20 cellular contexts compared by ENCODE assay signal in genomic region chr17:69592692-69593350, GRCh38.
A peak's percentile ranks its signal among the peaks of the same experiment; 100 is the strongest.
DNase-seq lines count a peak whose midpoint lies in the region; ATAC-seq and TF ChIP-seq lines count a peak whose summit lies in the region.
"Had no signal": no experiment of that assay in that cellular context is flagged by ENCODE, and none has a peak within 500 bp of the region (broad histone marks: within the 10 kb centered on the region; RNA-seq: fewer than 3 reads in every experiment).

No MANE protein-coding gene starts in this region.

- no peak overlapping the region for H3K9ac ChIP-seq in smooth muscle cell (ENCODE audit: low read depth)

- H3K4me3 ChIP-seq in smooth muscle cell = no peak overlapping the region
- H3K4me3 ChIP-seq in psoas muscle = no peak overlapping the region
- H3K4me3 ChIP-seq: coronary artery, gastroesophageal sphincter had no signal

- intact Hi-C loops in psoas muscle (cut with DNase I) = no loop called here

- H2AFZ ChIP-seq in smooth muscle cell (ENCODE audit: low read depth) = no peak overlapping the region

- H3K27ac ChIP-seq in smooth muscle cell (ENCODE audit: low read depth) (no peak overlapping the region), psoas muscle (no peak overlapping the region)
- H3K27ac ChIP-seq: coronary artery, gastroesophageal sphincter had no signal

- H3F3A ChIP-seq in smooth muscle cell (ENCODE audit: low read depth) = no peaks in the 10 kb centered on the region

- no peaks in the 10 kb centered on the region for H3K79me2 ChIP-seq in smooth muscle cell (ENCODE audit: low read depth)

- no peaks in the 10 kb centered on the region for H3K27me3 ChIP-seq in smooth muscle cell (ENCODE audit: low read depth)
- no peaks in the 10 kb centered on the region for H3K27me3 ChIP-seq in psoas muscle (ENCODE audit: insufficient read depth in 3 of 3, low read length in 2 of 3)
- H3K27me3 ChIP-seq: gastroesophageal sphincter had no signal

- no peak for ATAC-seq in psoas muscle
- ATAC-seq in GM21529 (IDR thresholded peaks at IDR 0.05; ENCODE audit: unreplicated experiment) = no peak
- ATAC-seq: activated naive CD4-positive, alpha-beta T cell treated with anti-CD3 and anti-CD28 coated beads, Interleukin-2, amount 50 U/mL, for 72 hours; gastroesophageal sphincter; right cardiac atrium had no signal

- H4K20me1 ChIP-seq in smooth muscle cell (ENCODE audit: low read depth) = no peaks in the 10 kb centered on the region

- WGBS in smooth muscle cell (ENCODE audit: low lambda C conversion rate) = 54% methylated on average over 3 of the region's 3 CpGs
- WGBS in psoas muscle, 3 donors = 57 to 77% (median 70%) methylated on average over 3 of the region's 3 CpGs

- H3K9me3 ChIP-seq in smooth muscle cell (replicated peaks; ENCODE audit: low read depth) (no peaks in the 10 kb centered on the region), psoas muscle (no peaks in the 10 kb centered on the region)
- H3K9me3 ChIP-seq: gastroesophageal sphincter had no signal

- no peaks in the 10 kb centered on the region for H3K36me3 ChIP-seq in smooth muscle cell (ENCODE audit: low read depth)
- H3K36me3 ChIP-seq in psoas muscle (ENCODE audit: insufficient read depth in 1 of 2, low read depth in 1 of 2) = no peaks in the 10 kb centered on the region
- H3K36me3 ChIP-seq: gastroesophageal sphincter had no signal

- peak overlapping the region; percentile 66 for H3K4me2 ChIP-seq in smooth muscle cell

- DNase-seq in GM04504 (ENCODE audit: low read depth) (peak; percentile 28), amniotic epithelial cell (ENCODE audit: low read depth) (peak; percentile 87), fibroblast of peridontal ligament (ENCODE audit: extremely low read depth) (peak; percentile 62), smooth muscle cell (lab: John Stamatoyannopoulos, UW; ENCODE audit: unreplicated experiment) (no peak), psoas muscle (no peak), GM19238 (ENCODE audit: insufficient read length, low spot score) (no peak), 8988T (no peak)
- DNase-seq: activated CD4-positive, CD25-positive, alpha-beta regulatory T cell treated with anti-CD3 and anti-CD28 coated beads, Interleukin-2, amount 50 U/mL, for 72 hours; activated CD8-positive, alpha-beta memory T cell treated with anti-CD3 and anti-CD28 coated beads for 24 hours; activated T-cell treated with anti-CD3 and anti-CD28 coated beads, Interleukin-2, amount 50 U/mL, for 48 hours; C1 segment of cervical spinal cord; GOT3; Karpas-422; kidney; NCI-H2029; right cardiac atrium had no signal

- H3K4me1 ChIP-seq in smooth muscle cell (ENCODE audit: low read depth) = no peaks in the 10 kb centered on the region
- H3K4me1 ChIP-seq in psoas muscle = no peaks in the 10 kb centered on the region
- H3K4me1 ChIP-seq: gastroesophageal sphincter had no signal

- no peak for TF ChIP-seq CTCF in smooth muscle cell (IDR thresholded peaks at IDR 0.05; ENCODE audit: borderline replicate concordance, insufficient read depth, poor library complexity, severe bottlenecking)
- TF ChIP-seq CTCF in psoas muscle (IDR thresholded peaks at IDR 0.05) = no peak

Comparison
In these comparisons a context has a peak if more than half of its experiments do, and no peak if none do; other contexts are left out.
1. DNase-seq: peak in GM04504 (single experiment), amniotic epithelial cell (single experiment) and fibroblast of peridontal ligament (single experiment); none in smooth muscle cell (single experiment), psoas muscle (0 of 2), GM19238 (single experiment) and 8988T (single experiment).